1 cellular context compared by ENCODE assay signal in the genomic region with DNA sequence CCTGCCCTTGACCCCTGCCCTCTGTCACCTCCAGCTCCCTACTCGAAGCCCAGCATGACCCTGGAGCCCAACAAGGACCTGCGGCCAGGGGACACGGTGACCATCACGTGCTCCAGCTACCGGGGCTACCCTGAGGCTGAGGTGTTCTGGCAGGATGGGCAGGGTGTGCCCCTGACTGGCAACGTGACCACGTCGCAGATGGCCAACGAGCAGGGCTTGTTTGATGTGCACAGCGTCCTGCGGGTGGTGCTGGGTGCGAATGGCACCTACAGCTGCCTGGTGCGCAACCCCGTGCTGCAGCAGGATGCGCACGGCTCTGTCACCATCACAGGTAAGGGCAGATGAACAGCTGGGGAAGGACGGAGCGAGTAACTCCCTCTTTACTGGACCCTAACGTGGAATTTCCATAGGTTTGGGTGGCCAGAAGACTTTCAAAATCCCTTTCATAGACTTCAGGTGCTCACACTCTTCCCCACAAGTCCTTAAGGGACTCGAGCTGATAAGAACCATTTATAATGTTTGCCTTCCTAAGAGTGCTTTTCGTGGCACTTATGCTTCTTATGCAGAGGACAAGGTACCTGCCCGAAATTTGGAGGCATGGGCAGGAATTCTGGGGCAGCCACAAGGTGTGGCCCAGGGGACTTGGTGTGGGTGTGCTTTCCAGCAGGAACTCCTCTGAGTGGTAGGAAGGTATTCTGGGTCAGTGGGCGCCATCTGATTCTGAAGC.
A peak's percentile ranks its signal among the peaks of the same experiment; 100 is the strongest.
TF ChIP-seq lines count a peak whose summit lies in the region.

No MANE protein-coding gene starts in this region.

TF ChIP-seq in K562, 482 proteins besides CTCF, POLR2A, EP300 and RAD21:
- TF ChIP-seq, protein P1, sequence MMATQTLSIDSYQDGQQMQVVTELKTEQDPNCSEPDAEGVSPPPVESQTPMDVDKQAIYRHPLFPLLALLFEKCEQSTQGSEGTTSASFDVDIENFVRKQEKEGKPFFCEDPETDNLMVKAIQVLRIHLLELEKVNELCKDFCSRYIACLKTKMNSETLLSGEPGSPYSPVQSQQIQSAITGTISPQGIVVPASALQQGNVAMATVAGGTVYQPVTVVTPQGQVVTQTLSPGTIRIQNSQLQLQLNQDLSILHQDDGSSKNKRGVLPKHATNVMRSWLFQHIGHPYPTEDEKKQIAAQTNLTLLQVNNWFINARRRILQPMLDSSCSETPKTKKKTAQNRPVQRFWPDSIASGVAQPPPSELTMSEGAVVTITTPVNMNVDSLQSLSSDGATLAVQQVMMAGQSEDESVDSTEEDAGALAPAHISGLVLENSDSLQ (IDR thresholded peaks at IDR 0.05): peak; percentile 75; the same call in 1 of the 2 replicates
- peak; percentile 6 for TF ChIP-seq ZFP36 (IDR thresholded peaks at IDR 0.05; ENCODE audit: low read depth, low read length, partially characterized antibody)
